16 cellular contexts compared by ENCODE assay signal in the genomic region with DNA sequence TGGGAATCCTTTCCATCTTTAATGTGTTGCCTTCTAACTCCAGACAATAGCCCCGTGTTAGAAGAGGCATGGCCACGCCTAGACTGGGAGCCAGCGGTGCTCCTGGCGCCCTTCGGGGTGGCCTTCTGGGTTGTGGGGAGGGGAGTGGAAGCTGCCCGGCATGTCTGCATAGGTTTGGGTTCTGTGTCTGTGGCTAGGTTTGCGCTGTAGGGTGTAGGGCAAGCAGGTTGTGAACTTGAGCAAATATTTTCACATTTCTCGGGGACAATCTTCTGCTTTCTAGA. TPM values are rescaled to one million over a fixed set of nuclear protein-coding genes. Genes with fewer than 3 reads are reported as not detected.
"Had no signal": no experiment of that assay in that cellular context is flagged by ENCODE, and none has a peak within 500 bp of the region (broad histone marks: within the 10 kb centered on the region; RNA-seq: fewer than 3 reads in every experiment).

No MANE protein-coding gene starts in this region.

- H3K4me1 Mint-ChIP-seq: activated naive CD8-positive, alpha-beta T cell treated with anti-CD3 and anti-CD28 coated beads, Interleukin-2, amount 10 ng/mL, durations not matched to agents 7 days and 5 days had no signal

- H3K4me3 Mint-ChIP-seq: activated CD4-positive, alpha-beta memory T cell treated with anti-CD3 and anti-CD28 coated beads for 36 hours; activated naive CD8-positive, alpha-beta T cell treated with anti-CD3 and anti-CD28 coated beads, Interleukin-2, amount 10 ng/mL, durations not matched to agents 7 days and 5 days; activated T-cell treated with anti-CD3 and anti-CD28 coated beads, Interleukin-2, amount 50 U/mL, for 4 hours; stimulated activated memory B cell treated with anti-CD40 and anti-IgM and Interleukin-4, amounts not matched to agents 10 μg/mL and 1 μg/mL and 100 μg/mL, for 72 hours had no signal

- H3K36me3 Mint-ChIP-seq: activated CD4-positive, alpha-beta memory T cell treated with anti-CD3 and anti-CD28 coated beads for 36 hours; stimulated activated memory B cell treated with anti-CD40 and anti-IgM and Interleukin-4, amounts not matched to agents 10 μg/mL and 1 μg/mL and 100 μg/mL, for 72 hours had no signal

- DNase-seq: activated CD4-positive, alpha-beta memory T cell treated with anti-CD3 and anti-CD28 coated beads for 36 hours; activated gamma-delta T cell treated with Interleukin-2 at 50 U/mL for 16 hours; activated naive CD8-positive, alpha-beta T cell treated with anti-CD3 and anti-CD28 coated beads, Interleukin-2, amount 10 ng/mL, durations not matched to agents 7 days and 5 days; activated T-cell treated with anti-CD3 and anti-CD28 coated beads, Interleukin-2, amount 50 U/mL, for 4 hours; anterior cingulate cortex; esophagus squamous epithelium; foreskin fibroblast; kidney; nucleus accumbens; SW 1271; T-helper 9 cell; tibial artery had no signal

- H3K9me3 Mint-ChIP-seq: activated CD4-positive, alpha-beta memory T cell treated with anti-CD3 and anti-CD28 coated beads for 36 hours; activated naive CD8-positive, alpha-beta T cell treated with anti-CD3 and anti-CD28 coated beads, Interleukin-2, amount 10 ng/mL, durations not matched to agents 7 days and 5 days; activated T-cell treated with anti-CD3 and anti-CD28 coated beads, Interleukin-2, amount 50 U/mL, for 4 hours; stimulated activated memory B cell treated with anti-CD40 and anti-IgM and Interleukin-4, amounts not matched to agents 10 μg/mL and 1 μg/mL and 100 μg/mL, for 72 hours had no signal

- H3K9me3 ChIP-seq: esophagus squamous epithelium, tibial artery had no signal

- H3K4me3 ChIP-seq: tibial artery had no signal

- ATAC-seq: activated T-cell treated with anti-CD3 and anti-CD28 coated beads, Interleukin-2, amount 50 U/mL, for 4 hours; stimulated activated memory B cell treated with anti-CD40 and anti-IgM and Interleukin-4, amounts not matched to agents 10 μg/mL and 1 μg/mL and 100 μg/mL, for 72 hours had no signal

- H3K27ac Mint-ChIP-seq: activated CD4-positive, alpha-beta memory T cell treated with anti-CD3 and anti-CD28 coated beads for 36 hours; activated naive CD8-positive, alpha-beta T cell treated with anti-CD3 and anti-CD28 coated beads, Interleukin-2, amount 10 ng/mL, durations not matched to agents 7 days and 5 days; progenitor cell of endocrine pancreas; stimulated activated memory B cell treated with anti-CD40 and anti-IgM and Interleukin-4, amounts not matched to agents 10 μg/mL and 1 μg/mL and 100 μg/mL, for 72 hours had no signal

RNA-seq across cellular contexts. Expression of a gene that starts 40.4 kb away (rescaled TPM):
- total RNA-seq: activated CD4-positive, alpha-beta memory T cell treated with anti-CD3 and anti-CD28 coated beads for 36 hours; activated naive CD8-positive, alpha-beta T cell treated with anti-CD3 and anti-CD28 coated beads, Interleukin-2, amount 10 ng/mL, durations not matched to agents 7 days and 5 days; activated T-cell treated with anti-CD3 and anti-CD28 coated beads, Interleukin-2, amount 50 U/mL, for 4 hours; bronchial epithelial cell; esophagus squamous epithelium; myocyte had no signal
